3 cellular contexts compared by ENCODE assay signal in genomic region chr10:18208186-18208585, GRCh38.
TF ChIP-seq lines count a peak whose summit lies in the region.

No MANE protein-coding gene starts in this region.

TF ChIP-seq in HEK293, 187 proteins besides CTCF, POLR2A, EP300 and RAD21:
- TF ChIP-seq ZNF121 (tag by site-specific recombination; IDR thresholded peaks at IDR 0.05), result peak; percentile 91

TF ChIP-seq in WTC11, 78 proteins besides CTCF, POLR2A, EP300 and RAD21:
- TF ChIP-seq ZNF121 (CRISPR knock-in tag; IDR thresholded peaks at IDR 0.05) (peak; percentile 90; the same call in 1 of the 2 replicates), GTF2I (CRISPR knock-in tag; conservative IDR thresholded peaks at IDR 0.05) (0 out of 2 replicates have a peak, but pooled peaks have one; percentile 12)

TF ChIP-seq in K562, 482 proteins besides CTCF, POLR2A, EP300 and RAD21:
- peak; percentile 38; the same call in 1 of the 2 replicates for TF ChIP-seq ZNF121 (CRISPR knock-in tag; conservative IDR thresholded peaks at IDR 0.05)
